25 cellular contexts compared by ENCODE assay signal in the genomic region with DNA sequence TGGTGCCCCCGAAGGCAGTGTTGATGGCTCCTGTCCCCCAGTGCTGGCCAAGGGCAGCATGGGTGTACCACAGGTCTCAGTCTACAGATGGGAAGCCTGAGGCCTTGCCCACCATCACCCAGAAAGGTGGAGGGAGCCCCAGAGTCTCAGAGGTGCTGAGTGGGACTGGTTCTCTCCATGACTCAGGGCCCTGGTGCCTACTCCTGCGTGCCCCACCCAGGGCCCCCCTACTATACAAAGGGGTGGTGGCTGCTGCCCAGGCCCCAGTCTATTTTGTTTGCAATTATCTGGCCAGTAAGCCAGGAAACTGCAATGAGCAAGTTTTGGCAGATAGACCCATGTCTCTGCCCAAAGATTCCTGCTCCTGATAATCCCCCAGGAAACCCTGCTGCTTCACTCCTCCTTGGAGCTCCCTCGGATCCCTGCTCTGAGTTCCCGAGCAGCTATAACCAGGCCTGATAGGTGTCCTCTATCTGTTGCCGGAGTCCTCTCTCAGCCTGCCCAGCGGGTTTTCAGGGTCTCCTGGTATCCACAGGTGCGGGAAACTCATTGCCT. TPM values are rescaled to one million over a fixed set of nuclear protein-coding genes. Genes with fewer than 3 reads are reported as not detected.
A peak's percentile ranks its signal among the peaks of the same experiment; 100 is the strongest.
DNase-seq lines count a peak whose midpoint lies in the region; ATAC-seq, FAIRE-seq and TF ChIP-seq lines count a peak whose summit lies in the region.
"Had no signal": no experiment of that assay in that cellular context is flagged by ENCODE, and none has a peak within 500 bp of the region (broad histone marks: within the 10 kb centered on the region; RNA-seq: fewer than 3 reads in every experiment).

No MANE protein-coding gene starts in this region.

- peaks cover 14% of the 10 kb centered on the region for H3K27me3 Mint-ChIP-seq in astrocyte (ENCODE audit: low read depth, unreplicated experiment)
- no peaks in the 10 kb centered on the region for H3K27me3 Mint-ChIP-seq in activated naive CD4-positive, alpha-beta T cell treated with anti-CD3 and anti-CD28 coated beads for 36 hours (ENCODE audit: low read depth)

- no peak overlapping the region for H3K4me3 Mint-ChIP-seq in astrocyte (ENCODE audit: unreplicated experiment)
- H3K4me3 Mint-ChIP-seq in activated naive CD4-positive, alpha-beta T cell treated with anti-CD3 and anti-CD28 coated beads for 36 hours, result no peak overlapping the region
- H3K4me3 Mint-ChIP-seq: activated CD8-positive, alpha-beta memory T cell treated with anti-CD3 and anti-CD28 coated beads, Interleukin-2, amount 10 ng/mL, durations not matched to agents 7 days and 5 days; IgD-negative memory B cell; type B pancreatic cell had no signal

- H3K79me2 ChIP-seq in astrocyte (ENCODE audit: insufficient read depth, low read length), result no peaks in the 10 kb centered on the region
- no peaks in the 10 kb centered on the region for H3K79me2 ChIP-seq in parathyroid adenoma

- H3K4me3 ChIP-seq in LNCaP clone FGC (ENCODE audit: low read depth, low read length) (no peak overlapping the region), astrocyte (ENCODE audit: insufficient read depth, low read depth, low read length) (no peak overlapping the region), parathyroid adenoma (ENCODE audit: low read depth, low read length) (no peak overlapping the region), mucosa of descending colon (no peak overlapping the region)
- H3K4me3 ChIP-seq: skin epidermis had no signal

- no peak overlapping the region for H2AFZ ChIP-seq in astrocyte (ENCODE audit: low read depth, low read length)
- H2AFZ ChIP-seq in parathyroid adenoma, result no peak overlapping the region

- H3K9ac ChIP-seq in astrocyte (ENCODE audit: low read length) (no peak overlapping the region), parathyroid adenoma (no peak overlapping the region)

- DNase-seq in AG20443 (ENCODE audit: low spot score), result peak; percentile 58
- peak; percentile 83 for DNase-seq in LNCaP clone FGC (ENCODE audit: low read depth)
- DNase-seq in astrocyte (ENCODE audit: low read depth), result peak; percentile 53
- DNase-seq in NCI-H526 (lab: John Stamatoyannopoulos, UW), result no peak
- DNase-seq in mucosa of descending colon, result no peak
- no peak for DNase-seq in activated CD4-positive, CD25-positive, alpha-beta regulatory T cell treated with anti-CD3 and anti-CD28 coated beads, Interleukin-2, amount 50 U/mL, for 72 hours
- no peak for DNase-seq in activated naive CD4-positive, alpha-beta T cell treated with anti-CD3 and anti-CD28 coated beads for 36 hours
- DNase-seq: ACHN; activated CD4-positive, alpha-beta T cell treated with anti-CD3 and anti-CD28 coated beads, Interleukin-2, amount 50 U/mL, for 1 hour; activated CD8-positive, alpha-beta memory T cell treated with anti-CD3 and anti-CD28 coated beads, Interleukin-2, amount 10 ng/mL, durations not matched to agents 7 days and 5 days; activated naive CD4-positive, alpha-beta T cell treated with anti-CD3 and anti-CD28 coated beads, Interleukin-2, amount 50 U/mL, for 16 hours; C1 segment of cervical spinal cord; central memory CD4-positive, alpha-beta T cell; dermis blood vessel endothelial cell; kidney; MM.1S; NCI-H1436; NCI-H524 treated with DMSO at 0.1 percent for 48 hours; RPMI8226 had no signal

- no peaks in the 10 kb centered on the region for H3K36me3 ChIP-seq in astrocyte (ENCODE audit: insufficient read depth, low read length)
- H3K36me3 ChIP-seq in parathyroid adenoma (ENCODE audit: control insufficient read depth, insufficient read depth, low read length), result no peaks in the 10 kb centered on the region
- no peaks in the 10 kb centered on the region for H3K36me3 ChIP-seq in mucosa of descending colon (ENCODE audit: low read depth)

- H3K27me3 ChIP-seq in astrocyte (ENCODE audit: insufficient read depth, low read length) (peaks cover 2% of the 10 kb centered on the region), parathyroid adenoma (ENCODE audit: control insufficient read depth, insufficient read depth, low read length) (no peaks in the 10 kb centered on the region)

- H3K9me3 ChIP-seq in astrocyte (ENCODE audit: insufficient read depth, low read depth, low read length) (peaks cover 15% of the 10 kb centered on the region), parathyroid adenoma (ENCODE audit: control insufficient read depth, low read length) (no peaks in the 10 kb centered on the region), mucosa of descending colon (peaks cover 10% of the 10 kb centered on the region)

- peaks cover 7% of the 10 kb centered on the region for H3K4me1 Mint-ChIP-seq in astrocyte (ENCODE audit: low read depth, unreplicated experiment)
- H3K4me1 Mint-ChIP-seq in activated naive CD4-positive, alpha-beta T cell treated with anti-CD3 and anti-CD28 coated beads for 36 hours (ENCODE audit: low read depth), result no peaks in the 10 kb centered on the region
- H3K4me1 Mint-ChIP-seq: activated CD8-positive, alpha-beta memory T cell treated with anti-CD3 and anti-CD28 coated beads, Interleukin-2, amount 10 ng/mL, durations not matched to agents 7 days and 5 days; IgD-negative memory B cell had no signal

- FAIRE-seq in astrocyte (lab: Jason Lieb, UNC), result no peak
- FAIRE-seq: GM12892, kidney had no signal

- peaks cover 5% of the 10 kb centered on the region for H3K9me3 Mint-ChIP-seq in astrocyte (ENCODE audit: unreplicated experiment)
- H3K9me3 Mint-ChIP-seq in activated naive CD4-positive, alpha-beta T cell treated with anti-CD3 and anti-CD28 coated beads for 36 hours, result peaks cover 6% of the 10 kb centered on the region
- H3K9me3 Mint-ChIP-seq: type B pancreatic cell had no signal

- TF ChIP-seq CTCF in LNCaP clone FGC (IDR thresholded peaks at IDR 0.05; ENCODE audit: control insufficient read depth, extremely low read depth, insufficient read depth) (no peak), astrocyte (IDR thresholded peaks at IDR 0.05; ENCODE audit: insufficient read depth, low read depth, low read length) (no peak), parathyroid adenoma (IDR thresholded peaks at IDR 0.05) (no peak), mucosa of descending colon (IDR thresholded peaks at IDR 0.05) (no peak)

- intact Hi-C loops in mucosa of descending colon (cut with DNase I, micrococcal nuclease), result no loop called here
- intact Hi-C loops in activated naive CD4-positive, alpha-beta T cell treated with anti-CD3 and anti-CD28 coated beads for 36 hours (cut with micrococcal nuclease), result no loop called here

- CTCF ChIA-PET in activated naive CD4-positive, alpha-beta T cell treated with anti-CD3 and anti-CD28 coated beads for 36 hours (lab: Charles Lee), result interaction anchor here (0.6 kb wide), 1 partner anchor 24 kb away, joined by 3 read pairs; no protein-coding TSS in a partner anchor

- no peak for ATAC-seq in mucosa of descending colon
- ATAC-seq: activated CD8-positive, alpha-beta memory T cell treated with anti-CD3 and anti-CD28 coated beads, Interleukin-2, amount 10 ng/mL, durations not matched to agents 7 days and 5 days had no signal

- H3K27ac ChIP-seq in astrocyte (ENCODE audit: low read depth, low read length), result no peak overlapping the region
- no peak overlapping the region for H3K27ac ChIP-seq in parathyroid adenoma

- H3K4me1 ChIP-seq in astrocyte (ENCODE audit: insufficient read depth, low read length) (no peaks in the 10 kb centered on the region), parathyroid adenoma (no peaks in the 10 kb centered on the region), mucosa of descending colon (ENCODE audit: low read depth) (no peaks in the 10 kb centered on the region)

- H3K4me2 ChIP-seq in astrocyte (ENCODE audit: low read length) (no peak overlapping the region), parathyroid adenoma (ENCODE audit: low read length) (peak overlapping the region; percentile 27)

- no peak overlapping the region for H3K27ac Mint-ChIP-seq in astrocyte (ENCODE audit: unreplicated experiment)
- no peak overlapping the region for H3K27ac Mint-ChIP-seq in activated naive CD4-positive, alpha-beta T cell treated with anti-CD3 and anti-CD28 coated beads for 36 hours
- H3K27ac Mint-ChIP-seq: activated CD8-positive, alpha-beta memory T cell treated with anti-CD3 and anti-CD28 coated beads, Interleukin-2, amount 10 ng/mL, durations not matched to agents 7 days and 5 days; IgD-negative memory B cell; type B pancreatic cell had no signal

- H3K36me3 Mint-ChIP-seq in astrocyte (ENCODE audit: low read depth, unreplicated experiment), result no peaks in the 10 kb centered on the region
- H3K36me3 Mint-ChIP-seq in activated naive CD4-positive, alpha-beta T cell treated with anti-CD3 and anti-CD28 coated beads for 36 hours (ENCODE audit: low read depth), result no peaks in the 10 kb centered on the region
- H3K36me3 Mint-ChIP-seq: activated CD8-positive, alpha-beta memory T cell treated with anti-CD3 and anti-CD28 coated beads, Interleukin-2, amount 10 ng/mL, durations not matched to agents 7 days and 5 days; type B pancreatic cell had no signal

- H4K20me1 ChIP-seq in astrocyte (ENCODE audit: insufficient read depth, low read length), result no peaks in the 10 kb centered on the region

RNA-seq across cellular contexts. Expression of a gene that starts 41.7 kb away (rescaled TPM):
- total RNA-seq in astrocyte, result 0.45 TPM in 1 of 2 replicates, not detected in the other
- 1 to 10 TPM; 1.6 to 5.8 (median 2.0) TPM for total RNA-seq in mucosa of descending colon
- total RNA-seq in activated naive CD4-positive, alpha-beta T cell treated with anti-CD3 and anti-CD28 coated beads for 36 hours, result not detected
- total RNA-seq: activated CD8-positive, alpha-beta memory T cell treated with anti-CD3 and anti-CD28 coated beads, Interleukin-2, amount 10 ng/mL, durations not matched to agents 7 days and 5 days; T-helper 2 cell treated with Interferon-gamma antibody and Interleukin-4, amounts not matched to agents 100 ng/mL and 5 ng/mL, for 36 hours had no signal

Comparison
In these comparisons a context has a peak if more than half of its experiments do, and no peak if none do; other contexts are left out.
1. DNase-seq: peak in AG20443 (single experiment), LNCaP clone FGC (single experiment) and astrocyte (single experiment); none in NCI-H526 (0 of 2), mucosa of descending colon (0 of 3), activated CD4-positive, CD25-positive, alpha-beta regulatory T cell treated with anti-CD3 and anti-CD28 coated beads, Interleukin-2, amount 50 U/mL, for 72 hours (single experiment) and activated naive CD4-positive, alpha-beta T cell treated with anti-CD3 and anti-CD28 coated beads for 36 hours (single experiment).